In the genomic region with DNA sequence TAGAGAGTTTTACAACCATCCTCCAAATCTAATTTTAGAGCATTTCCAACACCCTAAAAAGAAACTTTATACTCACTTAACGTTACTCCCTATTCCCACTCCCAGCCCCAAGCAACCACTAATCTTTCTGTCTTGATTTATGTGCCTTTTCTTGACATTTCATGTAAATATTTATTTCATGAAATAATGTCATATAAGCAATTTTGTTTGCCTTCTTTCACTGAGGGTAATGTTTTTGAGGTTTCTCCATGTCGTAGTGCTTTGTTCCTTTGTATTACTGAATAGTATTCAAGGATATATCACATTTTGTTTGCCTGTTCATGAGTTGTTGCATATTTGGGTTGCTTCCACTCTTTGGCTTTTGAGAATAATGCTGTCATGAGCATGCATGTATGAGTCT, we compare ENCODE assay signal across 7 cellular contexts.
"Had no signal": no experiment of that assay in that cellular context is flagged by ENCODE, and none has a peak within 500 bp of the region (broad histone marks: within the 10 kb centered on the region; RNA-seq: fewer than 3 reads in every experiment).

No MANE protein-coding gene starts in this region.

- DNase-seq: H7, HFFc6, KG1 had no signal

- ATAC-seq: GM23338, HCT116 had no signal

- H3K36me3 ChIP-seq: HAP-1 had no signal

- H3K27ac ChIP-seq: HL-60 had no signal

- H3K4me2 ChIP-seq: GM23338 had no signal

- H3K4me3 ChIP-seq: GM23338, HAP-1 had no signal
